ENCODE assay signal across 10 cellular contexts in the genomic region with DNA sequence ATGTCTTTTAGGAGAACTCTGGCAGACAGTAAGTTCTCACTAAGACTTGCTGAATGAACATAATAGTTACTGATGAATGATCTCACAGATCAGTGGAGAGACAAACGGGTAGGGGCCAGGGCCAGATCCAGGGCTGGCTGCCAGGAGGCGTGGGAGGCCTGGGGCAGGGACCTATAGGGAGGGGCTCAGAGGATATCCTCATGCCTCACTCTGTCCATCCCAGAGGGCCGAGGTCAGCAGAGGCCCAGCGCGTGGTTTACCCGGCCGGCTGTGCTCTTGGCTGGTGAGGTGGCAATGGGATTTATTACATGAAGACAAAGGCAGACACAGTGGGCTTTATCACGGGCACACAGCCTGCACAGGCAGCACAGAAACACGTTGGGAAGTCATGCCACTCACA.
A peak's percentile ranks its signal among the peaks of the same experiment; 100 is the strongest.
DNase-seq lines count a peak whose midpoint lies in the region; ATAC-seq and TF ChIP-seq lines count a peak whose summit lies in the region.
"Had no signal": no experiment of that assay in that cellular context is flagged by ENCODE, and none has a peak within 500 bp of the region (broad histone marks: within the 10 kb centered on the region; RNA-seq: fewer than 3 reads in every experiment).

No MANE protein-coding gene starts in this region.

- peaks cover 48% of the 10 kb centered on the region for H3K4me1 Mint-ChIP-seq in CD14-positive monocyte

- no peak for TF ChIP-seq CTCF in CD14-positive monocyte (IDR thresholded peaks at IDR 0.05)
- TF ChIP-seq CTCF in fibroblast of villous mesenchyme (IDR thresholded peaks at IDR 0.05; ENCODE audit: insufficient read depth, low read depth, low read length): no peak

- ATAC-seq in SK-N-SH treated with all-trans-retinoic acid at 6 μM for 48 hours: peak; percentile 38
- no peak for ATAC-seq in GM21526 (IDR thresholded peaks at IDR 0.05; ENCODE audit: low FRiP score, unreplicated experiment)
- no peak for ATAC-seq in HG03342 (IDR thresholded peaks at IDR 0.05; ENCODE audit: unreplicated experiment)

- H3K4me3 ChIP-seq in fibroblast of villous mesenchyme (ENCODE audit: low read depth, low read length): no peak overlapping the region
- H3K4me3 ChIP-seq: cardiac muscle cell had no signal

- intact Hi-C loops in CD14-positive monocyte (cut with micrococcal nuclease) (no loop called here), posterior cingulate gyrus (cut with DNase I) (loop anchor here (5.0 kb wide), 1 partner anchor 36 kb away; no protein-coding TSS in a partner anchor)

- H3K9me3 Mint-ChIP-seq in CD14-positive monocyte: no peaks in the 10 kb centered on the region

- no peak for DNase-seq in CD14-positive monocyte (ENCODE audit: low spot score)
- DNase-seq in fibroblast of villous mesenchyme (ENCODE audit: low read depth): peak; percentile 61
- DNase-seq in posterior cingulate gyrus: peak in 6 of 10 donors; percentile 38 to 94 (median 64)
- no peak for DNase-seq in NCI-H2171 (lab: John Stamatoyannopoulos, UW)
- no peak for DNase-seq in NCI-H2081 treated with DMSO at 0.1 percent for 48 hours (lab: John Stamatoyannopoulos, UW)
- DNase-seq: stimulated activated CD4-positive, alpha-beta T cell treated with anti-CD3 and anti-CD28 coated beads, Interleukin-4, amount 100 ng/mL, for 1 hour had no signal

- H3K27ac Mint-ChIP-seq in CD14-positive monocyte: peak overlapping the region; percentile 9 to 96 (median 61)

- no peak overlapping the region for H3K4me3 Mint-ChIP-seq in CD14-positive monocyte

- peaks cover 30 to 56% of the 10 kb centered on the region in 2 donors for H3K36me3 Mint-ChIP-seq in CD14-positive monocyte

- H3K27me3 Mint-ChIP-seq in CD14-positive monocyte (ENCODE audit: low read depth in 3 of 3): no peaks in the 10 kb centered on the region

TF ChIP-seq in SK-N-SH treated with all-trans-retinoic acid at 6 μM for 48 hours, 23 proteins besides CTCF, POLR2A, EP300 and RAD21:
- TF ChIP-seq ZFP3 (CRISPR knock-in tag; IDR thresholded peaks at IDR 0.05) (no peak), GLIS3 (CRISPR knock-in tag; IDR thresholded peaks at IDR 0.05) (no peak), CSDC2 (CRISPR knock-in tag; IDR thresholded peaks at IDR 0.05) (no peak), BACH2 (CRISPR knock-in tag; IDR thresholded peaks at IDR 0.05; ENCODE audit: borderline replicate concordance) (peak; percentile 58; the same call in 1 of the 2 replicates), ZFP30 (CRISPR knock-in tag; IDR thresholded peaks at IDR 0.05) (no peak), TCF4 (CRISPR knock-in tag; IDR thresholded peaks at IDR 0.05; ENCODE audit: borderline replicate concordance) (peak; percentile 45; the same call in 1 of the 2 replicates), ZNF565 (CRISPR knock-in tag; conservative IDR thresholded peaks at IDR 0.05; ENCODE audit: low read depth) (peak; percentile 72; the same call in 1 of the 2 replicates)
- TF ChIP-seq, protein P1, sequence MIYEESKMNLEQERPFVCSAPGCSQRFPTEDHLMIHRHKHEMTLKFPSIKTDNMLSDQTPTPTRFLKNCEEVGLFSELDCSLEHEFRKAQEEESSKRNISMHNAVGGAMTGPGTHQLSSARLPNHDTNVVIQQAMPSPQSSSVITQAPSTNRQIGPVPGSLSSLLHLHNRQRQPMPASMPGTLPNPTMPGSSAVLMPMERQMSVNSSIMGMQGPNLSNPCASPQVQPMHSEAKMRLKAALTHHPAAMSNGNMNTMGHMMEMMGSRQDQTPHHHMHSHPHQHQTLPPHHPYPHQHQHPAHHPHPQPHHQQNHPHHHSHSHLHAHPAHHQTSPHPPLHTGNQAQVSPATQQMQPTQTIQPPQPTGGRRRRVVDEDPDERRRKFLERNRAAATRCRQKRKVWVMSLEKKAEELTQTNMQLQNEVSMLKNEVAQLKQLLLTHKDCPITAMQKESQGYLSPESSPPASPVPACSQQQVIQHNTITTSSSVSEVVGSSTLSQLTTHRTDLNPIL (CRISPR knock-in tag; IDR thresholded peaks at IDR 0.05; ENCODE audit: low read depth): no peak
- TF ChIP-seq, protein P2, sequence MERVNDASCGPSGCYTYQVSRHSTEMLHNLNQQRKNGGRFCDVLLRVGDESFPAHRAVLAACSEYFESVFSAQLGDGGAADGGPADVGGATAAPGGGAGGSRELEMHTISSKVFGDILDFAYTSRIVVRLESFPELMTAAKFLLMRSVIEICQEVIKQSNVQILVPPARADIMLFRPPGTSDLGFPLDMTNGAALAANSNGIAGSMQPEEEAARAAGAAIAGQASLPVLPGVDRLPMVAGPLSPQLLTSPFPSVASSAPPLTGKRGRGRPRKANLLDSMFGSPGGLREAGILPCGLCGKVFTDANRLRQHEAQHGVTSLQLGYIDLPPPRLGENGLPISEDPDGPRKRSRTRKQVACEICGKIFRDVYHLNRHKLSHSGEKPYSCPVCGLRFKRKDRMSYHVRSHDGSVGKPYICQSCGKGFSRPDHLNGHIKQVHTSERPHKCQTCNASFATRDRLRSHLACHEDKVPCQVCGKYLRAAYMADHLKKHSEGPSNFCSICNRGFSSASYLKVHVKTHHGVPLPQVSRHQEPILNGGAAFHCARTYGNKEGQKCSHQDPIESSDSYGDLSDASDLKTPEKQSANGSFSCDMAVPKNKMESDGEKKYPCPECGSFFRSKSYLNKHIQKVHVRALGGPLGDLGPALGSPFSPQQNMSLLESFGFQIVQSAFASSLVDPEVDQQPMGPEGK (CRISPR knock-in tag; IDR thresholded peaks at IDR 0.05; ENCODE audit: borderline replicate concordance): no peak
- TF ChIP-seq, protein P3, sequence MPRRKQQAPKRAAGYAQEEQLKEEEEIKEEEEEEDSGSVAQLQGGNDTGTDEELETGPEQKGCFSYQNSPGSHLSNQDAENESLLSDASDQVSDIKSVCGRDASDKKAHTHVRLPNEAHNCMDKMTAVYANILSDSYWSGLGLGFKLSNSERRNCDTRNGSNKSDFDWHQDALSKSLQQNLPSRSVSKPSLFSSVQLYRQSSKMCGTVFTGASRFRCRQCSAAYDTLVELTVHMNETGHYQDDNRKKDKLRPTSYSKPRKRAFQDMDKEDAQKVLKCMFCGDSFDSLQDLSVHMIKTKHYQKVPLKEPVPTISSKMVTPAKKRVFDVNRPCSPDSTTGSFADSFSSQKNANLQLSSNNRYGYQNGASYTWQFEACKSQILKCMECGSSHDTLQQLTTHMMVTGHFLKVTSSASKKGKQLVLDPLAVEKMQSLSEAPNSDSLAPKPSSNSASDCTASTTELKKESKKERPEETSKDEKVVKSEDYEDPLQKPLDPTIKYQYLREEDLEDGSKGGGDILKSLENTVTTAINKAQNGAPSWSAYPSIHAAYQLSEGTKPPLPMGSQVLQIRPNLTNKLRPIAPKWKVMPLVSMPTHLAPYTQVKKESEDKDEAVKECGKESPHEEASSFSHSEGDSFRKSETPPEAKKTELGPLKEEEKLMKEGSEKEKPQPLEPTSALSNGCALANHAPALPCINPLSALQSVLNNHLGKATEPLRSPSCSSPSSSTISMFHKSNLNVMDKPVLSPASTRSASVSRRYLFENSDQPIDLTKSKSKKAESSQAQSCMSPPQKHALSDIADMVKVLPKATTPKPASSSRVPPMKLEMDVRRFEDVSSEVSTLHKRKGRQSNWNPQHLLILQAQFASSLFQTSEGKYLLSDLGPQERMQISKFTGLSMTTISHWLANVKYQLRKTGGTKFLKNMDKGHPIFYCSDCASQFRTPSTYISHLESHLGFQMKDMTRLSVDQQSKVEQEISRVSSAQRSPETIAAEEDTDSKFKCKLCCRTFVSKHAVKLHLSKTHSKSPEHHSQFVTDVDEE (CRISPR knock-in tag; IDR thresholded peaks at IDR 0.05): 0 out of 2 replicates have a peak, but pooled peaks have one; percentile 33

Comparison
In these comparisons a context has a peak if more than half of its experiments do, and no peak if none do; other contexts are left out.
1. DNase-seq: peak in fibroblast of villous mesenchyme (single experiment) and posterior cingulate gyrus (6 of 10); none in CD14-positive monocyte (single experiment), NCI-H2171 (single experiment) and NCI-H2081 treated with DMSO at 0.1 percent for 48 hours (single experiment).